In the genomic region with DNA sequence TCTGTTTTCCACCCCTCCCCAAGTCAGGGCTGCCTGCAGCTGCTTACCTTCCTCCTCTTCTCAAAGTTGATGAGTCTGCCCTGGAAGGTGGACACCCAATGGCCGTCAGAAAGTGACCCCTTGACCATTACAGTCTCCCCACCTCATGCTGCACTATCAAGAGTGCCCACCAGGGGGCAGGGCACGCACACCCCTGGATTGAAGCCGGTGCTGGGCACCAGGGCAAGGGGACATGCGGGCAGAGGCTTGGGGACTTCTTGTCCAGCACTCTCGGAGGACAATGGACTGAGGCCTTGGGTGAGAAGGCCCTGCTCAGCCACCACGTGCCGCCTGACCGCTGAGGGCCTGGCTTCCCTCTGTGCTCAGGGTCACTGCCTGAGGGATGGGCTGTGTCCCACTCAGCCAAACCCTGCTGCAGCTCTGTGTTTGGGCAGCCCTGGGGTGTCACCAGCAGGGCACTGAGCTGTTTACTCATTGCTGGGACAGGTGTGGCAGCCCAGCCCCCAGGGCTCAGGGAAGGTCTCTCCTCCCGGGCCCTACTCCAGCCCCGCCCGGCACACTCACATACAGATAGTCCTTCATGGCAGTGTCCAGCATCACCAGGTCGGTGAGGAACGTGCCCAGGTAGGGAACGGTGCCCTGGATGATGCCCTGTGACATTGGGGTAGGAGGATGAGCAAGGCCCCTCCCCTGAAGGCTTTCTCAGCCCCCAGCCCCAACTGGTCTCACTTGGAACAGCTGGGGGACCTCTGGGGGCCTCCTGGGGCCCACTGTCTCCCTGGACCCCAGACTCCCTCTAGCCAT, we compare ENCODE assay signal across 8 cellular contexts. TPM values are rescaled to one million over a fixed set of nuclear protein-coding genes. Genes with fewer than 3 reads are reported as not detected.
DNase-seq lines count a peak whose midpoint lies in the region; ATAC-seq, FAIRE-seq and TF ChIP-seq lines count a peak whose summit lies in the region.

No MANE protein-coding gene starts in this region.

- H3K4me2 ChIP-seq in HepG2 (ENCODE audit: low read depth, low read length) = no peak overlapping the region

- 39% methylated on average over 5 of the region's 14 CpGs for WGBS in HepG2 (ENCODE audit: low lambda C conversion rate)

- POLR2A ChIA-PET in CD8-positive, alpha-beta T cell (lab: Charles Lee) = interaction anchor here (1.0 to 2.9 kb wide), 4 partner anchors 11 to 41 kb away, joined by 3 to 18 read pairs (median 3); no protein-coding TSS in a partner anchor
- POLR2A ChIA-PET in HepG2 (lab: Yijun Ruan, JAX) = no interaction called here

- CTCF ChIA-PET in CD8-positive, alpha-beta T cell (lab: Charles Lee) = interaction anchor here (0.6 to 25.8 kb wide), 17 partner anchors 9 to 311 kb away, joined by 3 to 606 read pairs (median 5); a partner anchor contains a TSS
- CTCF ChIA-PET in HepG2 (lab: Yijun Ruan, JAX; ENCODE audit: low intra/inter-chr PET ratio, low total read pairs) = interaction anchor here (1.1 to 5.1 kb wide), 4 partner anchors 43 to 81 kb away, joined by 3 to 70 read pairs (median 4); no protein-coding TSS in a partner anchor

- DNase-seq in CD8-positive, alpha-beta T cell = peak; percentile 38 to 80 (median 51)
- DNase-seq in HTR-8/SVneo (ENCODE audit: insufficient read length, low spot score) = peak; percentile 48
- peak; percentile 40 for DNase-seq in activated CD4-positive, alpha-beta T cell treated with anti-CD3 and anti-CD28 coated beads for 1 hour
- peak; percentile 34 for DNase-seq in HepG2 (ENCODE audit: low spot score)
- DNase-seq in stimulated activated naive CD8-positive, alpha-beta T cell treated with anti-CD3 and anti-CD28 coated beads, Interleukin-15, amount 100 ng/mL, for 72 hours = peak; percentile 50 to 51

- in situ Hi-C loops in HepG2 (cut with HindIII; ENCODE audit: extremely low pct_ligation_motif_present, low pct_unique_long_range_greater_than_20kb) = no loop called here

- no peaks in the 10 kb centered on the region for H3K9me3 ChIP-seq in CD8-positive, alpha-beta T cell (ENCODE audit: low read length)
- no peaks in the 10 kb centered on the region for H3K9me3 ChIP-seq in HepG2 (ENCODE audit: low read length)

- peak overlapping the region; percentile 33 for H3K27ac Mint-ChIP-seq in CD8-positive, alpha-beta T cell
- peak overlapping the region in 1 of 2 donors; percentile 73 for H3K27ac Mint-ChIP-seq in stimulated activated naive CD8-positive, alpha-beta T cell treated with anti-CD3 and anti-CD28 coated beads, Interleukin-15, amount 100 ng/mL, for 72 hours

- TF ChIP-seq CTCF in CD8-positive, alpha-beta T cell (IDR thresholded peaks at IDR 0.05) = peak; percentile 83
- TF ChIP-seq CTCF in HepG2 (CRISPR knock-in tag; IDR thresholded peaks at IDR 0.05) = peak; percentile 98

- H3K27ac ChIP-seq in CD8-positive, alpha-beta T cell (ENCODE audit: low read depth, low read length) = no peak overlapping the region
- H3K27ac ChIP-seq in cingulate gyrus (ENCODE audit: low read depth, low read length) = peak overlapping the region; percentile 88
- no peak overlapping the region for H3K27ac ChIP-seq in HepG2 (ENCODE audit: extremely low read length, insufficient read depth, low read length)

- H2AFZ ChIP-seq in HepG2 (ENCODE audit: low read length) = no peak overlapping the region

- TF ChIP-seq POLR2A in HepG2 (IDR thresholded peaks at IDR 0.05; ENCODE audit: insufficient read depth in 1 of 2, low read depth in 2 of 2, low read length in 2 of 2) = no peak

- TF ChIP-seq EP300 in HepG2 (IDR thresholded peaks at IDR 0.05; ENCODE audit: low read depth in 2 of 2, low read length in 2 of 2) (no peak), HepG2 (CRISPR knock-in tag; IDR thresholded peaks at IDR 0.05; ENCODE audit: borderline replicate concordance) (no peak)

- no peak overlapping the region for H3K9ac ChIP-seq in HepG2 (ENCODE audit: insufficient read depth, low read depth, low read length)

- H3K27me3 Mint-ChIP-seq in CD8-positive, alpha-beta T cell (ENCODE audit: low read depth) = no peaks in the 10 kb centered on the region
- no peaks in the 10 kb centered on the region for H3K27me3 Mint-ChIP-seq in stimulated activated naive CD8-positive, alpha-beta T cell treated with anti-CD3 and anti-CD28 coated beads, Interleukin-15, amount 100 ng/mL, for 72 hours

- H3K27me3 ChIP-seq in CD8-positive, alpha-beta T cell (ENCODE audit: insufficient read depth, low read length) = no peaks in the 10 kb centered on the region
- no peaks in the 10 kb centered on the region for H3K27me3 ChIP-seq in HepG2 (ENCODE audit: control insufficient read depth in 1 of 2, insufficient read depth in 2 of 2, low read length in 2 of 2)

- H3K4me3 ChIP-seq in CD8-positive, alpha-beta T cell (ENCODE audit: low read depth, low read length) = no peak overlapping the region
- no peak overlapping the region for H3K4me3 ChIP-seq in HepG2 (replicated peaks in 1 of 3; ENCODE audit: insufficient read depth in 1 of 3, low read depth in 2 of 3, low read length in 3 of 3)

- peak; percentile 79 for ATAC-seq in CD8-positive, alpha-beta T cell
- ATAC-seq in HepG2 (peak; percentile 75), HG03196 (IDR thresholded peaks at IDR 0.05; ENCODE audit: unreplicated experiment) (no peak), HG03175 (IDR thresholded peaks at IDR 0.05; ENCODE audit: unreplicated experiment) (no peak)
- ATAC-seq in stimulated activated naive CD8-positive, alpha-beta T cell treated with anti-CD3 and anti-CD28 coated beads, Interleukin-15, amount 100 ng/mL, for 72 hours = peak; percentile 49

- BruUV-seq in HepG2 (replicated peaks; lab: Mats Ljungman, UMichigan) = no TSS peak

- no peaks in the 10 kb centered on the region for H3K9me3 Mint-ChIP-seq in CD8-positive, alpha-beta T cell
- H3K9me3 Mint-ChIP-seq in stimulated activated naive CD8-positive, alpha-beta T cell treated with anti-CD3 and anti-CD28 coated beads, Interleukin-15, amount 100 ng/mL, for 72 hours = peaks cover 0 to 2% of the 10 kb centered on the region in 2 donors

- TF ChIP-seq RAD21 in HepG2 (CRISPR knock-in tag; IDR thresholded peaks at IDR 0.05) = peak; percentile 93

- H3K4me3 Mint-ChIP-seq in CD8-positive, alpha-beta T cell = no peak overlapping the region
- no peak overlapping the region for H3K4me3 Mint-ChIP-seq in stimulated activated naive CD8-positive, alpha-beta T cell treated with anti-CD3 and anti-CD28 coated beads, Interleukin-15, amount 100 ng/mL, for 72 hours

- no peaks in the 10 kb centered on the region for H3K79me2 ChIP-seq in HepG2 (ENCODE audit: insufficient read depth, low read length)

- peaks cover 6% of the 10 kb centered on the region; the same call in 1 of the 2 replicates for H4K20me1 ChIP-seq in HepG2 (ENCODE audit: insufficient read depth, low read length)

- H3K4me1 ChIP-seq in CD8-positive, alpha-beta T cell (ENCODE audit: insufficient read depth, low read length) = no peaks in the 10 kb centered on the region
- H3K4me1 ChIP-seq in HepG2 (ENCODE audit: insufficient read depth, low read length) = no peaks in the 10 kb centered on the region

- no peaks in the 10 kb centered on the region for H3K4me1 Mint-ChIP-seq in CD8-positive, alpha-beta T cell (ENCODE audit: low read depth)
- H3K4me1 Mint-ChIP-seq in stimulated activated naive CD8-positive, alpha-beta T cell treated with anti-CD3 and anti-CD28 coated beads, Interleukin-15, amount 100 ng/mL, for 72 hours = no peaks in the 10 kb centered on the region

- H3K36me3 Mint-ChIP-seq in CD8-positive, alpha-beta T cell = peaks cover 72% of the 10 kb centered on the region

- intact Hi-C loops in CD8-positive, alpha-beta T cell (cut with DNase I, micrococcal nuclease) = loop anchor here (1.0 to 2.0 kb wide), 5 partner anchors 17 to 383 kb away; a partner anchor contains a TSS
- intact Hi-C loops in HepG2 (cut with micrococcal nuclease; ENCODE audit: unreplicated experiment) = loop anchor here (1.0 kb wide), 1 partner anchor 41 kb away; no protein-coding TSS in a partner anchor

- FAIRE-seq in HTR-8/SVneo (lab: Jason Lieb, UNC) (peak; percentile 23), HepG2 (lab: Jason Lieb, UNC) (no peak)

- peaks cover 61% of the 10 kb centered on the region for H3K36me3 ChIP-seq in CD8-positive, alpha-beta T cell (ENCODE audit: insufficient read depth, low read length)
- H3K36me3 ChIP-seq in HepG2 (replicated peaks in 1 of 2; ENCODE audit: control insufficient read depth in 1 of 2, insufficient read depth in 2 of 2, low read length in 2 of 2) = peaks cover 28 to 63% of the 10 kb centered on the region in 2 experiments; a peak in 4 of 5 replicates

RNA-seq across cellular contexts. Expression of a gene that starts 17.7 kb away (rescaled TPM):
- total RNA-seq in CD8-positive, alpha-beta T cell = 100 to 1,000 TPM; 177 to 186 TPM
- 8.8 and 12.9 TPM in 2 replicates for total RNA-seq in HepG2 (2016; rRNA removed; fragmentation: Illumina TruSeq; extraction: Trizol)
- total RNA-seq in HepG2 (2016; cell fraction: cytosol; rRNA removed; fragmentation: Illumina TruSeq; extraction: Trizol; ENCODE audit: low read depth) = 4.2 and 5.7 TPM in 2 replicates
- 7.3 and 12.1 TPM in 2 replicates for total RNA-seq in HepG2 (2016; cell fraction: insoluble cytoplasmic fraction; rRNA removed; fragmentation: Illumina TruSeq; extraction: Trizol)
- total RNA-seq in HepG2 (2016; cell fraction: membrane; rRNA removed; fragmentation: Illumina TruSeq; extraction: Trizol) = 15.5 and 15.7 TPM in 2 replicates
- total RNA-seq in HepG2 (2016; cell fraction: nucleus; rRNA removed; fragmentation: Illumina TruSeq; extraction: Trizol) = 10.4 and 11.0 TPM in 2 replicates
- polyA plus RNA-seq in HepG2 (2011; rRNA removed) = 25.5 and 28.8 TPM in 2 replicates
- polyA plus RNA-seq in HepG2 (2011; cell fraction: cytosol; rRNA removed) = 14.9 and 17.8 TPM in 2 replicates
- 104 and 131 TPM in 2 replicates for polyA plus RNA-seq in HepG2 (2011; cell fraction: nucleus; rRNA removed)
- polyA plus RNA-seq in HepG2 (2012) = 12.0 and 15.7 TPM in 2 replicates
- 4.1 and 4.2 TPM in 2 replicates for polyA plus RNA-seq in HepG2 (2016; cell fraction: cytosol; fragmentation: Illumina TruSeq; extraction: Trizol; ENCODE audit: low read depth)
- 8.9 and 12.0 TPM in 2 replicates for polyA plus RNA-seq in HepG2 (2016; cell fraction: insoluble cytoplasmic fraction; fragmentation: Illumina TruSeq; extraction: Trizol; ENCODE audit: low read depth)
- 11.6 and 12.4 TPM in 2 replicates for polyA plus RNA-seq in HepG2 (2016; cell fraction: membrane; fragmentation: Illumina TruSeq; extraction: Trizol; ENCODE audit: low read depth)
- polyA plus RNA-seq in HepG2 (2016; cell fraction: nucleus; fragmentation: Illumina TruSeq; extraction: Trizol; ENCODE audit: insufficient read depth, low read depth) = 28.7 and 31.3 TPM in 2 replicates
- 20.8 and 24.6 TPM in 2 replicates for polyA minus RNA-seq in HepG2 (2011; rRNA and poly(A)+ RNA removed; ENCODE audit: low replicate concordance)
- 4.8 and 5.6 TPM in 2 replicates for polyA minus RNA-seq in HepG2 (2011; cell fraction: cytosol; rRNA and poly(A)+ RNA removed)
- 17.0 and 17.4 TPM in 2 replicates for polyA minus RNA-seq in HepG2 (2011; cell fraction: nucleus; rRNA and poly(A)+ RNA removed)

RNA-seq across cellular contexts. Expression of a gene that starts 41.6 kb away (rescaled TPM):
- total RNA-seq in CD8-positive, alpha-beta T cell = under 1 TPM; 0.19 to 0.30 TPM
- 0.62 and 1.5 TPM in 2 replicates for total RNA-seq in HepG2 (2016; rRNA removed; fragmentation: Illumina TruSeq; extraction: Trizol)
- 0.35 and 0.40 TPM in 2 replicates for total RNA-seq in HepG2 (2016; cell fraction: cytosol; rRNA removed; fragmentation: Illumina TruSeq; extraction: Trizol; ENCODE audit: low read depth)
- total RNA-seq in HepG2 (2016; cell fraction: insoluble cytoplasmic fraction; rRNA removed; fragmentation: Illumina TruSeq; extraction: Trizol) = 0.55 and 1.2 TPM in 2 replicates
- total RNA-seq in HepG2 (2016; cell fraction: membrane; rRNA removed; fragmentation: Illumina TruSeq; extraction: Trizol) = 0.83 and 1.2 TPM in 2 replicates
- 1.6 and 1.7 TPM in 2 replicates for total RNA-seq in HepG2 (2016; cell fraction: nucleus; rRNA removed; fragmentation: Illumina TruSeq; extraction: Trizol)
- polyA plus RNA-seq in HepG2 (2011; rRNA removed) = 0.63 and 0.81 TPM in 2 replicates
- 0.19 and 0.34 TPM in 2 replicates for polyA plus RNA-seq in HepG2 (2011; cell fraction: cytosol; rRNA removed)
- 5.0 and 7.7 TPM in 2 replicates for polyA plus RNA-seq in HepG2 (2011; cell fraction: nucleus; rRNA removed)
- 1.2 and 1.6 TPM in 2 replicates for polyA plus RNA-seq in HepG2 (2012)
- 1.0 and 1.1 TPM in 2 replicates for polyA plus RNA-seq in HepG2 (2016; cell fraction: cytosol; fragmentation: Illumina TruSeq; extraction: Trizol; ENCODE audit: low read depth)
- 1.5 and 2.0 TPM in 2 replicates for polyA plus RNA-seq in HepG2 (2016; cell fraction: insoluble cytoplasmic fraction; fragmentation: Illumina TruSeq; extraction: Trizol; ENCODE audit: low read depth)
- polyA plus RNA-seq in HepG2 (2016; cell fraction: membrane; fragmentation: Illumina TruSeq; extraction: Trizol; ENCODE audit: low read depth) = 1.9 TPM in 2 replicates
- 7.7 and 8.2 TPM in 2 replicates for polyA plus RNA-seq in HepG2 (2016; cell fraction: nucleus; fragmentation: Illumina TruSeq; extraction: Trizol; ENCODE audit: insufficient read depth, low read depth)
- polyA minus RNA-seq in HepG2 (2011; rRNA and poly(A)+ RNA removed; ENCODE audit: low replicate concordance) = 0.70 TPM in 1 of 2 replicates, not detected in the other
- not detected in 2 replicates for polyA minus RNA-seq in HepG2 (2011; cell fraction: cytosol; rRNA and poly(A)+ RNA removed)
- polyA minus RNA-seq in HepG2 (2011; cell fraction: nucleus; rRNA and poly(A)+ RNA removed) = 0.50 and 1.2 TPM in 2 replicates

Comparison
In these comparisons a context has a peak if more than half of its experiments do, and no peak if none do; other contexts are left out.
1. ATAC-seq: peak in CD8-positive, alpha-beta T cell (single experiment), HepG2 (single experiment) and stimulated activated naive CD8-positive, alpha-beta T cell treated with anti-CD3 and anti-CD28 coated beads, Interleukin-15, amount 100 ng/mL, for 72 hours (single experiment); none in HG03196 (single experiment) and HG03175 (single experiment).
2. RNA of a gene that starts 17.7 kb away (total RNA-seq): 177 to 186 TPM in CD8-positive, alpha-beta T cell; 4.2 to 15.7 TPM in HepG2; every median in the first group is over 10 times any median in the second.
3. Peak in every context shown above with its lines, with median percentiles within 50 percentile points of each other: DNase-seq.